Comparison of ENCODE assay signal across 6 cellular contexts in the genomic region with DNA sequence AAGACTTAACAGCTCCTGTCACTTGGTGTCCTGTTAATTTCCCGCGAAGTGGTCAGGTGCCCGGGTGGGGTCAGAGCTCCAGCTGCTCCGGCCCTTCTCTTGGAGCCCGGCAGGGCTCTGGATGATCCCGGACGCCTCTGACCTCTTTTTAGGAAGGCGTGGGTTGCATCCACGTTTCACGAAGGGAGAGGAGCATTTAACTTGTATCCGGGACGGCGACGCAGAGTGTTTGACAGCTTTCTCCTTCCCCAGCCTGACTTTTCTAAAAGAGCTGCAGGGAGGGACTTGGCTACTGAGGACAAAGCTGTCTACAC. TPM values are rescaled to one million over a fixed set of nuclear protein-coding genes. Genes with fewer than 3 reads are reported as not detected.
A peak's percentile ranks its signal among the peaks of the same experiment; 100 is the strongest.
DNase-seq lines count a peak whose midpoint lies in the region; ATAC-seq and TF ChIP-seq lines count a peak whose summit lies in the region.

No MANE protein-coding gene starts in this region.

- H3K9me3 Mint-ChIP-seq in effector memory CD8-positive, alpha-beta T cell, result peaks cover 0 to 14% of the 10 kb centered on the region in 2 donors

- no peak for TF ChIP-seq CTCF in retinal pigment epithelial cell (conservative IDR thresholded peaks at IDR 0.05; ENCODE audit: low read depth, low read length)

- DNase-seq in Right ventricle myocardium inferior (ENCODE audit: missing footprints), result no peak
- no peak for DNase-seq in cardiac septum (ENCODE audit: low spot score)
- no peak for DNase-seq in effector memory CD8-positive, alpha-beta T cell
- no peak for DNase-seq in retinal pigment epithelial cell (ENCODE audit: low read depth)
- no peak for DNase-seq in SK-N-DZ (ENCODE audit: low spot score)
- DNase-seq in stimulated activated CD4-positive, alpha-beta T cell treated with anti-CD3 and anti-CD28 coated beads, Interleukin-12 subunit alpha, Interleukin-12 subunit beta, amount 100 ng/mL, for 4 hours, result no peak

- H3K4me3 Mint-ChIP-seq in effector memory CD8-positive, alpha-beta T cell, result peak overlapping the region; percentile 89 to 91

- ATAC-seq in Right ventricle myocardium inferior, result peak; percentile 51
- no peak for ATAC-seq in effector memory CD8-positive, alpha-beta T cell (replicated peaks)

- H3K36me3 Mint-ChIP-seq in effector memory CD8-positive, alpha-beta T cell (ENCODE audit: insufficient read depth), result peaks cover 9% of the 10 kb centered on the region

- H3K4me3 ChIP-seq in retinal pigment epithelial cell (ENCODE audit: low read length), result peak overlapping the region; percentile 93

- peaks cover 9 to 12% of the 10 kb centered on the region in 2 donors for H3K4me1 Mint-ChIP-seq in effector memory CD8-positive, alpha-beta T cell (ENCODE audit: low read depth in 2 of 2)

- intact Hi-C loops in Right ventricle myocardium inferior (cut with DNase I) (loop anchor here (1.0 to 5.0 kb wide), 2 partner anchors 18 to 47 kb away; a partner anchor contains a TSS), cardiac septum (cut with DNase I) (loop anchor here (1.0 to 5.0 kb wide), 5 partner anchors 18 to 108 kb away; a partner anchor contains a TSS)

- H3K27me3 Mint-ChIP-seq in effector memory CD8-positive, alpha-beta T cell, result no peaks in the 10 kb centered on the region

- H3K27ac Mint-ChIP-seq in effector memory CD8-positive, alpha-beta T cell, result peak overlapping the region; percentile 90 to 94

RNA-seq across cellular contexts. Expression of a gene that starts 0.7 kb away (rescaled TPM):
- 7.6 TPM for total RNA-seq in Right ventricle myocardium inferior
- 6.4 TPM for total RNA-seq in cardiac septum
- polyA plus RNA-seq in SK-N-DZ (2014; cell fraction: cytosol; rRNA removed), result 5.2 and 6.4 TPM in 2 replicates
- 9.8 and 10.3 TPM in 2 replicates for polyA plus RNA-seq in SK-N-DZ (2014; cell fraction: nucleus; rRNA removed)

RNA-seq across cellular contexts. Expression of a gene that starts 18.1 kb away (rescaled TPM):
- total RNA-seq in Right ventricle myocardium inferior, result 2.1 TPM
- 2.3 TPM for total RNA-seq in cardiac septum
- polyA plus RNA-seq in SK-N-DZ (2014; cell fraction: cytosol; rRNA removed), result 3.3 and 3.5 TPM in 2 replicates
- polyA plus RNA-seq in SK-N-DZ (2014; cell fraction: nucleus; rRNA removed), result 3.2 and 4.6 TPM in 2 replicates

RNA-seq across cellular contexts. Expression of a gene that starts 33.6 kb away (rescaled TPM):
- total RNA-seq in Right ventricle myocardium inferior (3.9 TPM), cardiac septum (4.7 TPM)
- 0.37 and 2.1 TPM in 2 replicates for polyA plus RNA-seq in SK-N-DZ (2014; cell fraction: cytosol; rRNA removed)
- polyA plus RNA-seq in SK-N-DZ (2014; cell fraction: nucleus; rRNA removed), result 0.96 and 4.9 TPM in 2 replicates

RNA-seq across cellular contexts. Expression of a gene that starts 40.5 kb away (rescaled TPM):
- 2.6 TPM for total RNA-seq in Right ventricle myocardium inferior
- total RNA-seq in cardiac septum, result 3.6 TPM
- 5.2 and 5.6 TPM in 2 replicates for polyA plus RNA-seq in SK-N-DZ (2014; cell fraction: cytosol; rRNA removed)
- 7.4 and 8.8 TPM in 2 replicates for polyA plus RNA-seq in SK-N-DZ (2014; cell fraction: nucleus; rRNA removed)

RNA-seq across cellular contexts. Expression of a gene that starts 49.6 kb away (rescaled TPM):
- 7.8 TPM for total RNA-seq in Right ventricle myocardium inferior
- 7.0 TPM for total RNA-seq in cardiac septum
- polyA plus RNA-seq in SK-N-DZ (2014; cell fraction: cytosol; rRNA removed), result 5.3 and 6.0 TPM in 2 replicates
- polyA plus RNA-seq in SK-N-DZ (2014; cell fraction: nucleus; rRNA removed), result 8.5 and 11.6 TPM in 2 replicates
